20 cellular contexts compared by ENCODE assay signal in genomic region chr12:57296291-57296690, GRCh38. TPM values are rescaled to one million over a fixed set of nuclear protein-coding genes. Genes with fewer than 3 reads are reported as not detected.
A peak's percentile ranks its signal among the peaks of the same experiment; 100 is the strongest.
DNase-seq lines count a peak whose midpoint lies in the region; ATAC-seq and TF ChIP-seq lines count a peak whose summit lies in the region.
"Had no signal": no experiment of that assay in that cellular context is flagged by ENCODE, and none has a peak within 500 bp of the region (broad histone marks: within the 10 kb centered on the region; RNA-seq: fewer than 3 reads in every experiment).

No MANE protein-coding gene starts in this region.

- intact Hi-C loops in aorta (cut with DNase I): no loop called here

- H3K36me3 ChIP-seq in aorta (ENCODE audit: control insufficient read depth in 1 of 2, insufficient read depth in 2 of 2, low read length in 1 of 2): peaks cover 6 to 10% of the 10 kb centered on the region in 2 donors

- no peak overlapping the region for H3K27ac ChIP-seq in aorta (ENCODE audit: low read depth in 1 of 2, low read length in 2 of 2)
- H3K27ac ChIP-seq: A549; BLaER1 treated with 17β-estradiol and CSF1 and Interleukin-3, amounts not matched to agents 10 nM and 100 nM had no signal

- 86 to 88% methylated on average over 4 of the region's 4 CpGs for WGBS in aorta, 2 donors

- DNase-seq in AG08395 (ENCODE audit: low spot score) (peak; percentile 20), AG20443 (ENCODE audit: low spot score) (peak; percentile 16), fibroblast of mammary gland (ENCODE audit: low read depth) (peak; percentile 42), myocyte (ENCODE audit: low read depth) (peak; percentile 60), UCSD-AML1 (lab: John Stamatoyannopoulos, UW; ENCODE audit: unreplicated experiment) (no peak), DMS53 treated with DMSO at 0.1 percent for 48 hours (lab: John Stamatoyannopoulos, UW; ENCODE audit: unreplicated experiment) (no peak), aorta (no peak)
- DNase-seq: 8988T; ACHN; AML-193; BE2C; CD4-positive, alpha-beta T cell; CD8-positive, alpha-beta memory T cell; DMS 273 treated with DMSO at 0.1 percent for 48 hours; DMS79 treated with DMSO at 0.1 percent for 48 hours; GOT3; HFFc6 had no signal

- H3K4me3 ChIP-seq in fibroblast of mammary gland (ENCODE audit: control insufficient read depth, low read depth, low read length) (no peak overlapping the region), aorta (ENCODE audit: low read length in 2 of 2) (no peak overlapping the region)
- H3K4me3 ChIP-seq: A549; BLaER1 treated with 17β-estradiol and CSF1 and Interleukin-3, amounts not matched to agents 10 nM and 100 nM; HAP-1 had no signal

- TF ChIP-seq CTCF in fibroblast of mammary gland (conservative IDR thresholded peaks at IDR 0.05; ENCODE audit: control insufficient read depth, insufficient read depth, low read depth, low read length): no peak

- no peaks in the 10 kb centered on the region for H3K9me3 ChIP-seq in aorta (ENCODE audit: control insufficient read depth, low read length)
- H3K9me3 ChIP-seq: A549; BE2C; BLaER1 treated with 17β-estradiol and CSF1 and Interleukin-3, amounts not matched to agents 10 nM and 100 nM; HAP-1 had no signal

- no peak for ATAC-seq in aorta (ENCODE audit: low FRiP score)
- ATAC-seq: A549 had no signal

- H3K27me3 ChIP-seq in aorta (ENCODE audit: control insufficient read depth in 1 of 2, insufficient read depth in 2 of 2, low read length in 1 of 2): no peaks in the 10 kb centered on the region
- H3K27me3 ChIP-seq: BE2C; BLaER1 treated with 17β-estradiol and CSF1 and Interleukin-3, amounts not matched to agents 10 nM and 100 nM had no signal

- H3K4me1 ChIP-seq in aorta (ENCODE audit: control insufficient read depth in 1 of 2, insufficient read depth in 2 of 2, low read length in 2 of 2): no peaks in the 10 kb centered on the region
- H3K4me1 ChIP-seq: A549, BE2C, HAP-1 had no signal

RNA-seq across cellular contexts. Expression of gene STAC3, which starts 45.3 kb away (rescaled TPM):
- 594 and 728 TPM in 2 replicates for total RNA-seq in myocyte
- polyA plus RNA-seq in myocyte (2012): 337 TPM
- total RNA-seq in aorta: 1 to 10 TPM; 3.2 to 5.8 TPM
- 1 to 10 TPM in 1 of 2 donors, under 1 TPM in 1; 0.82 to 5.0 TPM for polyA plus RNA-seq in aorta
- polyA plus RNA-seq: CD8-positive, alpha-beta memory T cell had no signal

Comparison
In these comparisons a context has a peak if more than half of its experiments do, and no peak if none do; other contexts are left out.
1. DNase-seq: peak in AG08395 (single experiment), AG20443 (single experiment), fibroblast of mammary gland (single experiment) and myocyte (single experiment); none in UCSD-AML1 (single experiment), DMS53 treated with DMSO at 0.1 percent for 48 hours (single experiment) and aorta (0 of 2).
2. RNA of gene STAC3, which starts 45.3 kb away (total RNA-seq): 594 to 728 TPM in myocyte; 3.2 to 5.8 TPM in aorta; every median in the first group is over 10 times any median in the second.